19 cellular contexts compared by ENCODE assay signal in the genomic region with DNA sequence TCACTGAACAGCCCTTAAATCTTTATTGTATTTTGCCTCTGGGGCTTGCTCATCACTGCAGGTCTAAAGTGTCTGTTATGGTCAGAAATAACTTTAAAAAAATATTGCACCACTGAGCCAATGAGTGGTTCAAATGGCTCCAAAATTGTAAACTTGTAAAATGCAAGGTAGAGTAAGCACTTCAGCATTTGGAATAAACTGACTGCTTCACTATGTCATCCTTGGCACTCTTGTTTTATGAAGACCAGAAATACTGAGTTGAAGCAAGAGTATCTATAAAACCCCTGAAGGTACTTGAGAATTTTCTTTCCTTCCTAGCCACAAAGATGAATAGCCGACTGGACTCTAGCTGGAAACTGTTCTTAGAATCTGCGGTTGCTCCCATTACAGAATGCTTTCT.
"Had no signal": no experiment of that assay in that cellular context is flagged by ENCODE, and none has a peak within 500 bp of the region (broad histone marks: within the 10 kb centered on the region; RNA-seq: fewer than 3 reads in every experiment).

No MANE protein-coding gene starts in this region.

- H3K27ac ChIP-seq: colonic mucosa, esophagus squamous epithelium, spleen, testis, tibial nerve had no signal

- H3K4me3 ChIP-seq: colonic mucosa, esophagus squamous epithelium, lung, spleen, testis, tibial nerve had no signal

- H3K4me3 Mint-ChIP-seq: natural killer cell treated with Interleukin-12 subunit alpha and Interleukin-12 subunit beta and Interleukin-15 and Interleukin-18, amount 100 ng/mL, for 72 hours; stimulated activated memory B cell treated with anti-CD40 and anti-IgM and Interleukin-4, amounts not matched to agents 10 μg/mL and 1 μg/mL and 100 μg/mL, for 72 hours; stimulated activated naive CD8-positive, alpha-beta T cell treated with anti-CD3 and anti-CD28 coated beads, Interleukin-15, Interleukin-2, amounts not matched to agents 100 ng/mL and 50 ng/mL, for 24 hours had no signal

- H3K36me3 ChIP-seq: colonic mucosa, esophagus squamous epithelium, spleen, tibial nerve had no signal

- ATAC-seq: left colon; left ventricle myocardium superior; natural killer cell treated with Interleukin-12 subunit alpha and Interleukin-12 subunit beta and Interleukin-15 and Interleukin-18, amount 100 ng/mL, for 72 hours; sciatic nerve; stimulated activated memory B cell treated with anti-CD40 and anti-IgM and Interleukin-4, amounts not matched to agents 10 μg/mL and 1 μg/mL and 100 μg/mL, for 72 hours had no signal

- H3K27ac Mint-ChIP-seq: natural killer cell treated with Interleukin-12 subunit alpha and Interleukin-12 subunit beta and Interleukin-15 and Interleukin-18, amount 100 ng/mL, for 72 hours; stimulated activated memory B cell treated with anti-CD40 and anti-IgM and Interleukin-4, amounts not matched to agents 10 μg/mL and 1 μg/mL and 100 μg/mL, for 72 hours; stimulated activated naive CD8-positive, alpha-beta T cell treated with anti-CD3 and anti-CD28 coated beads, Interleukin-15, Interleukin-2, amounts not matched to agents 100 ng/mL and 50 ng/mL, for 24 hours had no signal

- H3K9me3 ChIP-seq: colonic mucosa, esophagus squamous epithelium, spleen, testis, tibial nerve had no signal

- H3K36me3 Mint-ChIP-seq: natural killer cell treated with Interleukin-12 subunit alpha and Interleukin-12 subunit beta and Interleukin-15 and Interleukin-18, amount 100 ng/mL, for 72 hours; stimulated activated memory B cell treated with anti-CD40 and anti-IgM and Interleukin-4, amounts not matched to agents 10 μg/mL and 1 μg/mL and 100 μg/mL, for 72 hours had no signal

- H3K27me3 ChIP-seq: colonic mucosa, esophagus squamous epithelium, spleen, testis, tibial nerve had no signal

- H3K4me1 Mint-ChIP-seq: stimulated activated memory B cell treated with anti-CD40 and anti-IgM and Interleukin-4, amounts not matched to agents 10 μg/mL and 1 μg/mL and 100 μg/mL, for 72 hours had no signal

- H3K27me3 Mint-ChIP-seq: natural killer cell treated with Interleukin-12 subunit alpha and Interleukin-12 subunit beta and Interleukin-15 and Interleukin-18, amount 100 ng/mL, for 72 hours; stimulated activated memory B cell treated with anti-CD40 and anti-IgM and Interleukin-4, amounts not matched to agents 10 μg/mL and 1 μg/mL and 100 μg/mL, for 72 hours; stimulated activated naive CD8-positive, alpha-beta T cell treated with anti-CD3 and anti-CD28 coated beads, Interleukin-15, Interleukin-2, amounts not matched to agents 100 ng/mL and 50 ng/mL, for 24 hours had no signal

- DNase-seq: colonic mucosa; dermis blood vessel endothelial cell; esophagus squamous epithelium; foreskin fibroblast; left colon; left ventricle myocardium superior; mesenchymal stem cell; midbrain; spleen; stimulated activated CD4-positive, alpha-beta T cell treated with anti-CD3 and anti-CD28 coated beads, Interleukin-15, amount 100 ng/mL, for 24 hours; stimulated activated CD4-positive, alpha-beta T cell treated with anti-CD3 and anti-CD28 coated beads, Interleukin-1b, Interleukin-23, amount 100 ng/mL, for 48 hours; stimulated activated CD4-positive, alpha-beta T cell treated with anti-CD3 and anti-CD28 coated beads, Interleukin-4, amount 100 ng/mL, for 24 hours; testis had no signal

- H3K4me1 ChIP-seq: colonic mucosa, esophagus squamous epithelium, spleen, testis, tibial nerve had no signal
